ENCODE assay signal across 25 cellular contexts in genomic region chr6:169048185-169048584, GRCh38.
"Had no signal": no experiment of that assay in that cellular context is flagged by ENCODE, and none has a peak within 500 bp of the region (broad histone marks: within the 10 kb centered on the region; RNA-seq: fewer than 3 reads in every experiment).

No MANE protein-coding gene starts in this region.

- H3K27ac Mint-ChIP-seq: memory B cell; mesothelial cell of epicardium; natural killer cell treated with Interleukin-12 subunit alpha and Interleukin-12 subunit beta and Interleukin-15 and Interleukin-18, amount 100 ng/mL, for 72 hours; progenitor cell of endocrine pancreas; stimulated activated effector memory CD8-positive, alpha-beta T cell treated with anti-CD3 and anti-CD28 coated beads, Interleukin-12 subunit alpha, Interleukin-12 subunit beta, amount 100 ng/mL, for 72 hours had no signal

- H3K36me3 ChIP-seq: gastroesophageal sphincter, heart left ventricle, left lung, neutrophil, right lobe of liver, stomach, thyroid gland had no signal

- ATAC-seq: foreskin keratinocyte; gastroesophageal sphincter; heart left ventricle; left cardiac atrium; left lung; mucosa of descending colon; natural killer cell treated with Interleukin-12 subunit alpha and Interleukin-12 subunit beta and Interleukin-15 and Interleukin-18, amount 100 ng/mL, for 72 hours; right lobe of liver; stimulated activated effector memory CD8-positive, alpha-beta T cell treated with anti-CD3 and anti-CD28 coated beads, Interleukin-12 subunit alpha, Interleukin-12 subunit beta, amount 100 ng/mL, for 72 hours had no signal

- H3K27ac ChIP-seq: dorsolateral prefrontal cortex, foreskin keratinocyte, gastroesophageal sphincter, heart left ventricle, hepatocyte, left lung, neutrophil, parathyroid adenoma, right lobe of liver, stomach, thyroid gland had no signal

- H3K79me2 ChIP-seq: hepatocyte, parathyroid adenoma had no signal

- H3K9me3 ChIP-seq: gastroesophageal sphincter, heart left ventricle, left lung, mucosa of descending colon, neutrophil, right lobe of liver, stomach, thyroid gland had no signal

- H2AFZ ChIP-seq: hepatocyte, parathyroid adenoma had no signal

- H3K4me3 ChIP-seq: dorsolateral prefrontal cortex, gastroesophageal sphincter, heart left ventricle, hepatocyte, left lung, mucosa of descending colon, right lobe of liver, smooth muscle cell, stomach, thyroid gland had no signal

- H3K36me3 Mint-ChIP-seq: memory B cell; mesothelial cell of epicardium; naive B cell; natural killer cell treated with Interleukin-12 subunit alpha and Interleukin-12 subunit beta and Interleukin-15 and Interleukin-18, amount 100 ng/mL, for 72 hours; stimulated activated effector memory CD8-positive, alpha-beta T cell treated with anti-CD3 and anti-CD28 coated beads, Interleukin-12 subunit alpha, Interleukin-12 subunit beta, amount 100 ng/mL, for 72 hours had no signal

- H3K4me1 Mint-ChIP-seq: memory B cell; mesothelial cell of epicardium; naive B cell; neural crest cell; stimulated activated effector memory CD8-positive, alpha-beta T cell treated with anti-CD3 and anti-CD28 coated beads, Interleukin-12 subunit alpha, Interleukin-12 subunit beta, amount 100 ng/mL, for 72 hours had no signal

- H3K4me2 ChIP-seq: hepatocyte, smooth muscle cell had no signal

- H3K27me3 ChIP-seq: dorsolateral prefrontal cortex, foreskin keratinocyte, gastroesophageal sphincter, heart left ventricle, hepatocyte, left lung, neutrophil, stomach, thyroid gland had no signal

- H3K4me3 Mint-ChIP-seq: memory B cell; mesothelial cell of epicardium; naive B cell; natural killer cell treated with Interleukin-12 subunit alpha and Interleukin-12 subunit beta and Interleukin-15 and Interleukin-18, amount 100 ng/mL, for 72 hours; neural crest cell; stimulated activated effector memory CD8-positive, alpha-beta T cell treated with anti-CD3 and anti-CD28 coated beads, Interleukin-12 subunit alpha, Interleukin-12 subunit beta, amount 100 ng/mL, for 72 hours had no signal

- H3K4me1 ChIP-seq: foreskin keratinocyte, heart left ventricle, left lung, parathyroid adenoma, right lobe of liver, thyroid gland had no signal

- H3K9me3 Mint-ChIP-seq: memory B cell; natural killer cell treated with Interleukin-12 subunit alpha and Interleukin-12 subunit beta and Interleukin-15 and Interleukin-18, amount 100 ng/mL, for 72 hours; neural crest cell; stimulated activated effector memory CD8-positive, alpha-beta T cell treated with anti-CD3 and anti-CD28 coated beads, Interleukin-12 subunit alpha, Interleukin-12 subunit beta, amount 100 ng/mL, for 72 hours had no signal

- DNase-seq: dorsolateral prefrontal cortex; effector CD4-positive, alpha-beta T cell; foreskin keratinocyte; heart left ventricle; left cardiac atrium; left lung; mucosa of descending colon; naive B cell; right lobe of liver; stimulated activated CD4-positive, alpha-beta T cell treated with anti-CD3 and anti-CD28 coated beads, Interleukin-2, amount 100 ng/mL, for 24 hours; stimulated activated CD4-positive, alpha-beta T cell treated with anti-CD3 and anti-CD28 coated beads, Interleukin-4, amount 100 ng/mL, for 24 hours; stimulated activated naive CD4-positive, alpha-beta T cell treated with Interleukin-2 at 50 U/mL for 16 hours; stomach; thyroid gland had no signal
